Comparison of ENCODE assay signal across 33 cellular contexts in the genomic region with DNA sequence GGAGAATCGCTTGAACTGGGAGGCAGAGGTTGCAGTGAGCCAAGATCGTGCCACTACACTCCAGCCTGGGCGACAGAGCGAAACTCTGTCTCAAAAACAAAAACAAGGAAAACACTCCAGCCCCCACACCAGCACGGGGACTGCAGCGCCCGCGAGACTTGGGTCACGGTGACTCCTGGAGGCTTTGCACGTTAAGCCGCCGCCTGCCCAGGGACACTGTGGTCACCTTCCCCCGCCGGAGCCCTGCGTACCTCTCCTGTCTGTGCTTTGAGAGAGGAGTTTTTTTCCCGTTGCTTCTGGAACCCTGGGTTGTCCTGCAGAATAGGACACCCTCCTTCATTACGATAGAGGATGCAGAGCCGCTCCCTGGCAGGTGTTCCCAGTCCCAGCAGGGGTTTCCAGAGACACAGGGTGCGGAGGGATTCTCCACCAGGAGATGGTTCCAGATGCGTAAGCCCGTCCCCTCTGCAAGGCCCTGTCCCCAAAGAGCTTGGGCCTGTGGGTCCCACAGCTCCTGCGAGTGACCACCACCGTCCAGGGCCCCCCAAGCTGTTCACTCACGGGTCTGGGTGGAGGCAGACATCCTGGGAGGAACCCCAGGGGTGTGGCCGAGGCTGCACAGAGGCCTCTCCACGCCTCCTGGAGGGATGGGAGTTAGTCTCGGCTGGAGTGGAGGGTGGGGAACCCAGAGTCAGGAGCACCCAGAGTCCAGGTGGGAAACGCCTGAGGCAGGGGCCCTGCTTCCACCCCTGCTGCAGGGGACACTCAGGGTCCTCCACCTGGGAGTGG. TPM values are rescaled to one million over a fixed set of nuclear protein-coding genes. Genes with fewer than 3 reads are reported as not detected.
"Had no signal": no experiment of that assay in that cellular context is flagged by ENCODE, and none has a peak within 500 bp of the region (broad histone marks: within the 10 kb centered on the region; RNA-seq: fewer than 3 reads in every experiment).

No MANE protein-coding gene starts in this region.

- H3K27me3 Mint-ChIP-seq: activated CD4-positive, alpha-beta memory T cell treated with anti-CD3 and anti-CD28 coated beads, Interleukin-2, amount 10 ng/mL, durations not matched to agents 7 days and 5 days; activated CD4-positive, alpha-beta T cell treated with anti-CD3 and anti-CD28 coated beads, Interleukin-2, amount 10 ng/mL, durations not matched to agents 24 days and 14 days had no signal

- H3K4me3 ChIP-seq: gastroesophageal sphincter, hepatocyte, psoas muscle, smooth muscle cell, stomach, tibial artery had no signal

- H3K79me2 ChIP-seq: hepatocyte, parathyroid adenoma had no signal

- H3K27ac Mint-ChIP-seq: activated CD4-positive, alpha-beta memory T cell treated with anti-CD3 and anti-CD28 coated beads, Interleukin-2, amount 10 ng/mL, durations not matched to agents 7 days and 5 days; activated CD4-positive, alpha-beta T cell treated with anti-CD3 and anti-CD28 coated beads, Interleukin-2, amount 10 ng/mL, durations not matched to agents 24 days and 14 days; activated T-helper 17 cell treated with anti-CD3 and anti-CD28 coated beads, Interleukin-2, amount 50 U/mL, for 72 hours; naive thymus-derived CD8-positive, alpha-beta T cell; stimulated activated naive B cell treated with anti-CD40 and anti-IgM and Interleukin-4, amounts not matched to agents 10 μg/mL and 1 μg/mL and 100 μg/mL, for 72 hours; T-helper 17 cell had no signal

- DNase-seq: activated CD4-positive, alpha-beta memory T cell treated with anti-CD3 and anti-CD28 coated beads, Interleukin-2, amount 10 ng/mL, durations not matched to agents 7 days and 5 days; activated CD4-positive, alpha-beta T cell treated with anti-CD3 and anti-CD28 coated beads, Interleukin-2, amount 10 ng/mL, durations not matched to agents 24 days and 14 days; activated CD4-positive, CD25-positive, alpha-beta regulatory T cell treated with anti-CD3 and anti-CD28 coated beads, Interleukin-2, amount 50 U/mL, for 72 hours; activated gamma-delta T cell treated with Interleukin-2 at 50 U/mL for 16 hours; activated naive CD4-positive, alpha-beta T cell treated with anti-CD3 and anti-CD28 coated beads, Interleukin-2, amount 50 U/mL, for 16 hours; activated T-cell treated with anti-CD3 and anti-CD28 coated beads, Interleukin-2, amount 50 U/mL, for 4 hours; amniotic stem cell; brain microvascular endothelial cell; cortex of kidney; islet precursor cell; left cardiac atrium; midbrain; naive thymus-derived CD8-positive, alpha-beta T cell; occipital lobe; psoas muscle; stimulated activated CD4-positive, alpha-beta T cell treated with anti-CD3 and anti-CD28 coated beads, Interleukin-1b, Interleukin-23, amount 100 ng/mL, for 48 hours; stimulated activated CD4-positive, alpha-beta T cell treated with anti-CD3 and anti-CD28 coated beads, Interleukin-4, amount 100 ng/mL, for 4 hours; stimulated activated CD8-positive, alpha-beta memory T cell treated with anti-CD3 and anti-CD28 coated beads, Interleukin-4, amount 100 ng/mL, for 48 hours; stimulated activated naive B cell treated with anti-CD40 and anti-IgM and Interleukin-4, amounts not matched to agents 10 μg/mL and 1 μg/mL and 100 μg/mL, for 72 hours; T-helper 17 cell; T1000; tibial artery had no signal

- H3K36me3 ChIP-seq: brain microvascular endothelial cell, gastroesophageal sphincter, stomach, tibial artery had no signal

- H2AFZ ChIP-seq: hepatocyte, parathyroid adenoma had no signal

- H3K9me3 Mint-ChIP-seq: activated CD4-positive, alpha-beta memory T cell treated with anti-CD3 and anti-CD28 coated beads, Interleukin-2, amount 10 ng/mL, durations not matched to agents 7 days and 5 days; activated CD4-positive, alpha-beta T cell treated with anti-CD3 and anti-CD28 coated beads, Interleukin-2, amount 10 ng/mL, durations not matched to agents 24 days and 14 days; activated T-cell treated with anti-CD3 and anti-CD28 coated beads, Interleukin-2, amount 50 U/mL, for 4 hours; activated T-helper 17 cell treated with anti-CD3 and anti-CD28 coated beads, Interleukin-2, amount 50 U/mL, for 72 hours; naive thymus-derived CD8-positive, alpha-beta T cell; neural crest cell; stimulated activated naive B cell treated with anti-CD40 and anti-IgM and Interleukin-4, amounts not matched to agents 10 μg/mL and 1 μg/mL and 100 μg/mL, for 72 hours had no signal

- H3K27me3 ChIP-seq: brain microvascular endothelial cell, hepatocyte had no signal

- H3K4me1 ChIP-seq: gastroesophageal sphincter, parathyroid adenoma, psoas muscle, stomach, tibial artery had no signal

- ATAC-seq: activated T-cell treated with anti-CD3 and anti-CD28 coated beads, Interleukin-2, amount 50 U/mL, for 4 hours; activated T-helper 17 cell treated with anti-CD3 and anti-CD28 coated beads, Interleukin-2, amount 50 U/mL, for 72 hours; gastroesophageal sphincter; left cardiac atrium; naive thymus-derived CD8-positive, alpha-beta T cell; psoas muscle; stimulated activated naive B cell treated with anti-CD40 and anti-IgM and Interleukin-4, amounts not matched to agents 10 μg/mL and 1 μg/mL and 100 μg/mL, for 72 hours; T-helper 17 cell had no signal

- H3K9me3 ChIP-seq: gastroesophageal sphincter, psoas muscle, stomach, tibial artery had no signal

- H3K4me3 Mint-ChIP-seq: activated CD4-positive, alpha-beta memory T cell treated with anti-CD3 and anti-CD28 coated beads, Interleukin-2, amount 10 ng/mL, durations not matched to agents 7 days and 5 days; activated CD4-positive, alpha-beta T cell treated with anti-CD3 and anti-CD28 coated beads, Interleukin-2, amount 10 ng/mL, durations not matched to agents 24 days and 14 days; activated T-cell treated with anti-CD3 and anti-CD28 coated beads, Interleukin-2, amount 50 U/mL, for 4 hours; activated T-helper 17 cell treated with anti-CD3 and anti-CD28 coated beads, Interleukin-2, amount 50 U/mL, for 72 hours; naive thymus-derived CD8-positive, alpha-beta T cell; neural crest cell; stimulated activated naive B cell treated with anti-CD40 and anti-IgM and Interleukin-4, amounts not matched to agents 10 μg/mL and 1 μg/mL and 100 μg/mL, for 72 hours; T-helper 17 cell had no signal

- H3K4me2 ChIP-seq: hepatocyte, smooth muscle cell had no signal

- H3K27ac ChIP-seq: brain microvascular endothelial cell, gastroesophageal sphincter, hepatocyte, parathyroid adenoma, psoas muscle, tibial artery had no signal

- H3K36me3 Mint-ChIP-seq: naive thymus-derived CD8-positive, alpha-beta T cell; stimulated activated naive B cell treated with anti-CD40 and anti-IgM and Interleukin-4, amounts not matched to agents 10 μg/mL and 1 μg/mL and 100 μg/mL, for 72 hours had no signal

RNA-seq across cellular contexts. Expression of a gene that starts 55.2 kb away (rescaled TPM):
- total RNA-seq: activated CD4-positive, alpha-beta memory T cell treated with anti-CD3 and anti-CD28 coated beads, Interleukin-2, amount 10 ng/mL, durations not matched to agents 7 days and 5 days; activated CD4-positive, alpha-beta T cell treated with anti-CD3 and anti-CD28 coated beads, Interleukin-2, amount 10 ng/mL, durations not matched to agents 24 days and 14 days; activated T-cell treated with anti-CD3 and anti-CD28 coated beads, Interleukin-2, amount 50 U/mL, for 4 hours; activated T-helper 17 cell treated with anti-CD3 and anti-CD28 coated beads, Interleukin-2, amount 50 U/mL, for 72 hours; cardiac septum; fibroblast of villous mesenchyme; gastroesophageal sphincter; left cardiac atrium; lower leg skin; naive thymus-derived CD8-positive, alpha-beta T cell; psoas muscle; T-helper 17 cell had no signal
- polyA plus RNA-seq: fibroblast of lung; naive thymus-derived CD8-positive, alpha-beta T cell; psoas muscle had no signal
